Comparison of ENCODE assay signal across 1 cellular context in genomic region chr2:47815764-47816163, GRCh38.
TF ChIP-seq lines count a peak whose summit lies in the region.

No MANE protein-coding gene starts in this region.

TF ChIP-seq in H1, 55 proteins besides CTCF, POLR2A, EP300 and RAD21 (continued from another document):
- TF ChIP-seq TCF12 (IDR thresholded peaks at IDR 0.05; ENCODE audit: low read depth, low read length) (no peak), NANOG (IDR thresholded peaks at IDR 0.05; ENCODE audit: insufficient read depth, low read depth, low read length, poor library complexity, severe bottlenecking) (no peak), POLR2AphosphoS5 (IDR thresholded peaks at IDR 0.05; ENCODE audit: low read depth, low read length) (peak; percentile 20; the same call in 1 of the 2 replicates), ATF2 (IDR thresholded peaks at IDR 0.05; ENCODE audit: low read length) (no peak)
